1 cellular context compared by ENCODE assay signal in the genomic region with DNA sequence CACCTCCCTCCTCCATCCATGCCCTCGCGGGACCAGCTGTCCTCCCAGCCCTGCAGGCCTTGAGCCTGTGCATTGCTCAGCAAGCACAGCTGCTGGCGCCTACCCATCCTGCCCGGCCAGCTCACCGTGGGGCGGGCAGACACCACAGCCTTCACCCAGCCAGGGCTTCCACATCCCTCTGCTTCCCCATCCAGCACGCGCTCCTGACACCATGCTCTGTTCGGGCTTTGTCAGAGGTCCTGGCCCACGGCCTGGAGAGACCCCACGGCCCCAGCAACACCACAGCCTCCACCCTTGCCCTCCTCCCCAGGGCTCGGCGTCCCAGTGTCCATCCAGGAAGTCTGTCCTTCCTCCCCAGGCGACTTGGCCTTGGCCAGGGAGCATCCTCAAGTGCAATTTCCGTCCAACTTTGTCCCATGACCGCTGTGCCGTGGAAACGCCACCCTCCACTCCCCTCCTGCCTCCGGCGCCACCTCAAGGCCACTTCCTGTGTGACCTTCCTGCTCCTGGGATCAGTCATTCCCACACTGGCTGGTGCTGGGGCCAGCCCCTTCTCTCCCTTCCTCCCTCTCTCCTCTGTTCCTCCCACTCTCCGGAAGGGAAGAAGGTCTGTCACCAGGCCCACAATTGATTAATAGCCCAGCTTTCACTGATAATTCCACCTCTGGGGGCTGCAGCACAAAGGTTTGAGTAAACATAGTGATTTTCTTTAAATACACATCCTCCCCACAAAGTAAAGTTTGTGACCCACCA.
TF ChIP-seq lines count a peak whose summit lies in the region.

No MANE protein-coding gene starts in this region.

TF ChIP-seq in K562, 482 proteins besides CTCF, POLR2A, EP300 and RAD21 (continued from another document):
- TF ChIP-seq, protein P1, sequence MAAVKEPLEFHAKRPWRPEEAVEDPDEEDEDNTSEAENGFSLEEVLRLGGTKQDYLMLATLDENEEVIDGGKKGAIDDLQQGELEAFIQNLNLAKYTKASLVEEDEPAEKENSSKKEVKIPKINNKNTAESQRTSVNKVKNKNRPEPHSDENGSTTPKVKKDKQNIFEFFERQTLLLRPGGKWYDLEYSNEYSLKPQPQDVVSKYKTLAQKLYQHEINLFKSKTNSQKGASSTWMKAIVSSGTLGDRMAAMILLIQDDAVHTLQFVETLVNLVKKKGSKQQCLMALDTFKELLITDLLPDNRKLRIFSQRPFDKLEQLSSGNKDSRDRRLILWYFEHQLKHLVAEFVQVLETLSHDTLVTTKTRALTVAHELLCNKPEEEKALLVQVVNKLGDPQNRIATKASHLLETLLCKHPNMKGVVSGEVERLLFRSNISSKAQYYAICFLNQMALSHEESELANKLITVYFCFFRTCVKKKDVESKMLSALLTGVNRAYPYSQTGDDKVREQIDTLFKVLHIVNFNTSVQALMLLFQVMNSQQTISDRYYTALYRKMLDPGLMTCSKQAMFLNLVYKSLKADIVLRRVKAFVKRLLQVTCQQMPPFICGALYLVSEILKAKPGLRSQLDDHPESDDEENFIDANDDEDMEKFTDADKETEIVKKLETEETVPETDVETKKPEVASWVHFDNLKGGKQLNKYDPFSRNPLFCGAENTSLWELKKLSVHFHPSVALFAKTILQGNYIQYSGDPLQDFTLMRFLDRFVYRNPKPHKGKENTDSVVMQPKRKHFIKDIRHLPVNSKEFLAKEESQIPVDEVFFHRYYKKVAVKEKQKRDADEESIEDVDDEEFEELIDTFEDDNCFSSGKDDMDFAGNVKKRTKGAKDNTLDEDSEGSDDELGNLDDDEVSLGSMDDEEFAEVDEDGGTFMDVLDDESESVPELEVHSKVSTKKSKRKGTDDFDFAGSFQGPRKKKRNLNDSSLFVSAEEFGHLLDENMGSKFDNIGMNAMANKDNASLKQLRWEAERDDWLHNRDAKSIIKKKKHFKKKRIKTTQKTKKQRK (IDR thresholded peaks at IDR 0.05; ENCODE audit: borderline replicate concordance, low read depth, low read length): no peak
- TF ChIP-seq ETV1 (tag; conservative IDR thresholded peaks at IDR 0.05; ENCODE audit: low read depth) (peak; percentile 73), CCNT2 (IDR thresholded peaks at IDR 0.05; ENCODE audit: borderline replicate concordance, extremely low read depth, insufficient read length, low read depth, low read length) (no peak), EGR1 (conservative IDR thresholded peaks at IDR 0.05) (peak; percentile 38; the same call in 1 of the 2 replicates), ETV5 (CRISPR knock-in tag; IDR thresholded peaks at IDR 0.05; ENCODE audit: low read depth) (peak; percentile 35; the same call in 1 of the 2 replicates), ZNF589 (CRISPR knock-in tag; IDR thresholded peaks at IDR 0.05; ENCODE audit: low read depth) (peak; percentile 84), ARID1B (IDR thresholded peaks at IDR 0.05) (0 out of 2 replicates have a peak, but pooled peaks have one; percentile 11), MAZ (CRISPR knock-in tag; conservative IDR thresholded peaks at IDR 0.05 in 1 of 2, IDR thresholded peaks at IDR 0.05 in 1 of 2) (0 out of 4 replicates have a peak, but pooled peaks of 1 of the 2 experiments have one; percentile 31), MEIS2 (IDR thresholded peaks at IDR 0.05; ENCODE audit: partially characterized antibody) (peak; percentile 87), IRF2 (CRISPR knock-in tag; IDR thresholded peaks at IDR 0.05) (no peak), MYC (IDR thresholded peaks at IDR 0.05; ENCODE audit: low read depth, low read length) (no peak), MYC (CRISPR knock-in tag; IDR thresholded peaks at IDR 0.05; ENCODE audit: borderline replicate concordance, low read depth) (no peak), TAF15 (IDR thresholded peaks at IDR 0.05; ENCODE audit: low read depth, low read length) (no peak), ATF1 (CRISPR knock-in tag; IDR thresholded peaks at IDR 0.05) (no peak), ATF1 (tag; IDR thresholded peaks at IDR 0.05) (no peak), NR2C2 (CRISPR knock-in tag; IDR thresholded peaks at IDR 0.05) (no peak), NR2C2 (tag; IDR thresholded peaks at IDR 0.05) (peak; percentile 66; the same call in 1 of the 2 replicates)
- TF ChIP-seq, protein P2, sequence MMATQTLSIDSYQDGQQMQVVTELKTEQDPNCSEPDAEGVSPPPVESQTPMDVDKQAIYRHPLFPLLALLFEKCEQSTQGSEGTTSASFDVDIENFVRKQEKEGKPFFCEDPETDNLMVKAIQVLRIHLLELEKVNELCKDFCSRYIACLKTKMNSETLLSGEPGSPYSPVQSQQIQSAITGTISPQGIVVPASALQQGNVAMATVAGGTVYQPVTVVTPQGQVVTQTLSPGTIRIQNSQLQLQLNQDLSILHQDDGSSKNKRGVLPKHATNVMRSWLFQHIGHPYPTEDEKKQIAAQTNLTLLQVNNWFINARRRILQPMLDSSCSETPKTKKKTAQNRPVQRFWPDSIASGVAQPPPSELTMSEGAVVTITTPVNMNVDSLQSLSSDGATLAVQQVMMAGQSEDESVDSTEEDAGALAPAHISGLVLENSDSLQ (IDR thresholded peaks at IDR 0.05): peak; percentile 81
TF ChIP-seq in K562: peak in this region for 16.
